Comparison of ENCODE assay signal across 12 cellular contexts in the genomic region with DNA sequence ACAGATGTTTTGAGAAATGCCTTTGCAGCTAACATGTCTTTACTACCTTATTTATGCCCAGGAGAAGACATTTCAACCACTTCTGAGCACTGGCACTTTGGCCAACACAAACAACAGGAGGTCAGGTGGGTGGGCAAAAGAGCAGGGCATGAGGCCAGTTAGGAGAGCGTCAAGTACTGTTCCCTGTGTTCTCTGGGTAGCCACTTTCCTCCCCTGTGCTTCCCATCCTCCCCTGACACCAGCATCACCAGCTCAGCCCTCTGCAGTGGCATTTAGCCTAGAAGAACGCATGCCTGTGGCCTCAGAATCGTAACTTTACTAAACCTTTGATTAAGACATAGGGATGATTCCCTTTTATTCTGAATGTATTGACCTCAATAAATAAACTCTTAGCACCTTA. TPM values are rescaled to one million over a fixed set of nuclear protein-coding genes. Genes with fewer than 3 reads are reported as not detected.
DNase-seq lines count a peak whose midpoint lies in the region; ATAC-seq and TF ChIP-seq lines count a peak whose summit lies in the region.
"Had no signal": no experiment of that assay in that cellular context is flagged by ENCODE, and none has a peak within 500 bp of the region (broad histone marks: within the 10 kb centered on the region; RNA-seq: fewer than 3 reads in every experiment).

No MANE protein-coding gene starts in this region.

- peak overlapping the region; percentile 80 for H3K4me3 Mint-ChIP-seq in activated CD4-positive, alpha-beta T cell treated with anti-CD3 and anti-CD28 coated beads, Interleukin-2, amount 10 ng/mL, durations not matched to agents 24 days and 14 days
- H3K4me3 Mint-ChIP-seq in activated CD4-positive, alpha-beta memory T cell treated with anti-CD3 and anti-CD28 coated beads for 36 hours: peak overlapping the region; percentile 33

- no peaks in the 10 kb centered on the region for H3K79me2 ChIP-seq in hepatocyte

- no peak for DNase-seq in activated CD4-positive, alpha-beta T cell treated with anti-CD3 and anti-CD28 coated beads, Interleukin-2, amount 10 ng/mL, durations not matched to agents 24 days and 14 days
- DNase-seq in activated CD4-positive, alpha-beta T cell treated with anti-CD3 and anti-CD28 coated beads for 48 hours: no peak
- no peak for DNase-seq in activated CD4-positive, alpha-beta memory T cell treated with anti-CD3 and anti-CD28 coated beads for 36 hours
- DNase-seq in hepatocyte (ENCODE audit: low spot score) (no peak), stomach (no peak), NCI-H524 (lab: John Stamatoyannopoulos, UW) (no peak)
- no peak for DNase-seq in stimulated activated CD8-positive, alpha-beta memory T cell treated with anti-CD3 and anti-CD28 coated beads, Interleukin-4, amount 100 ng/mL, for 48 hours
- DNase-seq: NCI-H1694 treated with DMSO at 0.1 percent for 48 hours had no signal

- POLR2A ChIA-PET in activated CD4-positive, alpha-beta memory T cell treated with anti-CD3 and anti-CD28 coated beads for 36 hours (lab: Charles Lee): interaction anchor here (1.1 to 9.7 kb wide), 6 partner anchors 10 to 157 kb away, joined by 3 to 238 read pairs (median 6); partner anchors contain the start of gene BTG2

- no peak overlapping the region for H2AFZ ChIP-seq in hepatocyte

- H3K9me3 ChIP-seq in hepatocyte (ENCODE audit: low read depth): no peaks in the 10 kb centered on the region
- H3K9me3 ChIP-seq in stomach: no peaks in the 10 kb centered on the region

- no peak for TF ChIP-seq POLR2A in stomach (IDR thresholded peaks at IDR 0.05)

- no peak overlapping the region for H3K4me3 ChIP-seq in hepatocyte
- H3K4me3 ChIP-seq in stomach: no peak overlapping the region
- H3K4me3 ChIP-seq: cardiac muscle cell had no signal

- peak overlapping the region; percentile 85 for H3K27ac Mint-ChIP-seq in activated CD4-positive, alpha-beta T cell treated with anti-CD3 and anti-CD28 coated beads, Interleukin-2, amount 10 ng/mL, durations not matched to agents 24 days and 14 days
- peak overlapping the region; percentile 80 for H3K27ac Mint-ChIP-seq in activated CD4-positive, alpha-beta memory T cell treated with anti-CD3 and anti-CD28 coated beads for 36 hours

- WGBS in hepatocyte (ENCODE audit: low lambda C conversion rate, missing lambda C conversion rate): 82% methylated on average over 3 of the region's 3 CpGs
- WGBS in stomach, 5 donors: 40 to 73% (median 61%) methylated on average over 3 of the region's 3 CpGs

- TF ChIP-seq EP300 in stomach (IDR thresholded peaks at IDR 0.05): no peak

- peaks cover 87% of the 10 kb centered on the region for H3K4me1 Mint-ChIP-seq in activated CD4-positive, alpha-beta T cell treated with anti-CD3 and anti-CD28 coated beads, Interleukin-2, amount 10 ng/mL, durations not matched to agents 24 days and 14 days
- H3K4me1 Mint-ChIP-seq in activated CD4-positive, alpha-beta memory T cell treated with anti-CD3 and anti-CD28 coated beads for 36 hours (ENCODE audit: low read depth): peaks cover 87% of the 10 kb centered on the region

- TF ChIP-seq CTCF in hepatocyte (IDR thresholded peaks at IDR 0.05; ENCODE audit: poor library complexity): no peak
- TF ChIP-seq CTCF in stomach (IDR thresholded peaks at IDR 0.05): no peak

- H3K27ac ChIP-seq in hepatocyte (peak overlapping the region; percentile 92), stomach (peak overlapping the region; percentile 55 to 98 (median 96))
- H3K27ac ChIP-seq: cardiac muscle cell had no signal

- intact Hi-C loops in activated CD4-positive, alpha-beta T cell treated with anti-CD3 and anti-CD28 coated beads, Interleukin-2, amount 10 ng/mL, durations not matched to agents 24 days and 14 days (cut with micrococcal nuclease): loop anchor here (10.0 kb wide), 2 partner anchors 301 to 979 kb away; partner anchors contain the start of genes ATP2B4, PPP1R12B and UBE2T
- intact Hi-C loops in activated CD4-positive, alpha-beta memory T cell treated with anti-CD3 and anti-CD28 coated beads for 36 hours (cut with micrococcal nuclease): loop anchor here (5.0 to 10.0 kb wide), 5 partner anchors 284 to 1181 kb away; partner anchors contain the start of genes PPP1R12B, UBE2T, ZBED6 and ZC3H11A
- intact Hi-C loops in stomach (cut with DNase I; ENCODE audit: low total_unique reads): no loop called here

- H3K4me1 ChIP-seq in hepatocyte (ENCODE audit: insufficient read depth) (peaks cover 72% of the 10 kb centered on the region), stomach (peaks cover 75 to 97% (median 82%) of the 10 kb centered on the region in 4 donors)

- H3K9me2 ChIP-seq in hepatocyte (replicated peaks; ENCODE audit: insufficient read depth): no peaks in the 10 kb centered on the region

- CTCF ChIA-PET in activated CD4-positive, alpha-beta memory T cell treated with anti-CD3 and anti-CD28 coated beads for 36 hours (lab: Charles Lee): interaction anchor here (1.0 to 13.2 kb wide), 6 partner anchors 15 to 351 kb away, joined by 3 to 313 read pairs (median 78); partner anchors contain the start of gene BTG2

- no peak overlapping the region for H3K4me2 ChIP-seq in hepatocyte

- ATAC-seq in HG03378 (IDR thresholded peaks at IDR 0.05; ENCODE audit: unreplicated experiment): no peak

- H3K27me3 ChIP-seq in hepatocyte: no peaks in the 10 kb centered on the region
- no peaks in the 10 kb centered on the region for H3K27me3 ChIP-seq in stomach
- H3K27me3 ChIP-seq: cardiac muscle cell had no signal

- H3K36me3 ChIP-seq in hepatocyte (replicated peaks; ENCODE audit: insufficient read depth, low read depth): no peaks in the 10 kb centered on the region
- no peaks in the 10 kb centered on the region for H3K36me3 ChIP-seq in stomach
- H3K36me3 ChIP-seq: cardiac muscle cell had no signal

- H3K27me3 Mint-ChIP-seq in activated CD4-positive, alpha-beta T cell treated with anti-CD3 and anti-CD28 coated beads, Interleukin-2, amount 10 ng/mL, durations not matched to agents 24 days and 14 days: no peaks in the 10 kb centered on the region
- H3K27me3 Mint-ChIP-seq in activated CD4-positive, alpha-beta memory T cell treated with anti-CD3 and anti-CD28 coated beads for 36 hours: no peaks in the 10 kb centered on the region

- peaks cover 4% of the 10 kb centered on the region for H3K36me3 Mint-ChIP-seq in activated CD4-positive, alpha-beta T cell treated with anti-CD3 and anti-CD28 coated beads, Interleukin-2, amount 10 ng/mL, durations not matched to agents 24 days and 14 days (ENCODE audit: low read depth)
- H3K36me3 Mint-ChIP-seq in activated CD4-positive, alpha-beta memory T cell treated with anti-CD3 and anti-CD28 coated beads for 36 hours: no peaks in the 10 kb centered on the region

- H3K9me3 Mint-ChIP-seq in activated CD4-positive, alpha-beta T cell treated with anti-CD3 and anti-CD28 coated beads, Interleukin-2, amount 10 ng/mL, durations not matched to agents 24 days and 14 days: no peaks in the 10 kb centered on the region
- no peaks in the 10 kb centered on the region for H3K9me3 Mint-ChIP-seq in activated CD4-positive, alpha-beta memory T cell treated with anti-CD3 and anti-CD28 coated beads for 36 hours

- H4K20me1 ChIP-seq in hepatocyte (ENCODE audit: insufficient read depth, poor library complexity, severe bottlenecking): no peaks in the 10 kb centered on the region

RNA-seq across cellular contexts. Expression of gene BTG2, which starts 18.3 kb away (rescaled TPM):
- 106 and 108 TPM in 2 replicates for total RNA-seq in activated CD4-positive, alpha-beta T cell treated with anti-CD3 and anti-CD28 coated beads, Interleukin-2, amount 10 ng/mL, durations not matched to agents 24 days and 14 days
- 100 to 1,000 TPM; 150 TPM for total RNA-seq in activated CD4-positive, alpha-beta memory T cell treated with anti-CD3 and anti-CD28 coated beads for 36 hours
- total RNA-seq in hepatocyte (192 and 197 TPM in 2 replicates), stomach (100 to 1,000 TPM in 3 of 5 donors, 10 to 100 TPM in 2; 80.2 to 231 (median 113) TPM)
- polyA plus RNA-seq in hepatocyte (253 and 274 TPM in 2 replicates), stomach (10 to 100 TPM; 46.4 to 78.9 (median 58.6) TPM)

RNA-seq across cellular contexts. Expression of gene FMOD, which starts 27.3 kb away (rescaled TPM):
- 1.4 and 1.9 TPM in 2 replicates for total RNA-seq in activated CD4-positive, alpha-beta T cell treated with anti-CD3 and anti-CD28 coated beads, Interleukin-2, amount 10 ng/mL, durations not matched to agents 24 days and 14 days
- 1 to 10 TPM in 1 of 2 experiments, under 1 TPM in 1; 0.95 to 1.9 TPM for total RNA-seq in activated CD4-positive, alpha-beta memory T cell treated with anti-CD3 and anti-CD28 coated beads for 36 hours
- total RNA-seq in hepatocyte (118 and 132 TPM in 2 replicates), stomach (100 to 1,000 TPM in 1 of 5 donors, 10 to 100 TPM in 4; 14.7 to 422 (median 54.9) TPM)
- polyA plus RNA-seq in hepatocyte (125 and 161 TPM in 2 replicates), stomach (10 to 100 TPM; 30.1 to 39.7 (median 35.6) TPM)
- total RNA-seq: G401, RPMI7951 had no signal
